ENCODE assay signal across 1 cellular context in genomic region chr9:136697146-136697820, GRCh38.
TF ChIP-seq lines count a peak whose summit lies in the region.

No MANE protein-coding gene starts in this region.

TF ChIP-seq in HepG2, 621 proteins besides CTCF, POLR2A, EP300 and RAD21 (continued from another document):
- TF ChIP-seq PRDM4 (CRISPR knock-in tag; IDR thresholded peaks at IDR 0.05; ENCODE audit: borderline replicate concordance) (no peak), HNRNPK (IDR thresholded peaks at IDR 0.05; ENCODE audit: low read depth, low read length, poor library complexity, severe bottlenecking) (peak; percentile 21), SMAD1 (CRISPR knock-in tag; IDR thresholded peaks at IDR 0.05; ENCODE audit: borderline replicate concordance, low read depth) (no peak), LBX2 (CRISPR knock-in tag; IDR thresholded peaks at IDR 0.05; ENCODE audit: borderline replicate concordance) (no peak), ZNF616 (CRISPR knock-in tag; IDR thresholded peaks at IDR 0.05; ENCODE audit: low read depth) (no peak), ZNF547 (CRISPR knock-in tag; IDR thresholded peaks at IDR 0.05) (no peak), TCF7 (IDR thresholded peaks at IDR 0.05; ENCODE audit: low read depth) (no peak), ZNF607 (CRISPR knock-in tag; IDR thresholded peaks at IDR 0.05; ENCODE audit: borderline replicate concordance) (0 out of 2 replicates have a peak, but pooled peaks have one; percentile 10), ZNF138 (CRISPR knock-in tag; IDR thresholded peaks at IDR 0.05; ENCODE audit: low read depth) (no peak), CAMTA2 (CRISPR knock-in tag; IDR thresholded peaks at IDR 0.05; ENCODE audit: borderline replicate concordance) (no peak), EZH2 (conservative IDR thresholded peaks at IDR 0.05; ENCODE audit: low read depth, low read length) (no peak), TOE1 (CRISPR knock-in tag; IDR thresholded peaks at IDR 0.05) (no peak), HNRNPLL (IDR thresholded peaks at IDR 0.05; ENCODE audit: low read depth, low read length, poor library complexity, severe bottlenecking) (peak; percentile 49), KDM4B (CRISPR knock-in tag; IDR thresholded peaks at IDR 0.05) (no peak), TSC22D2 (CRISPR knock-in tag; IDR thresholded peaks at IDR 0.05; ENCODE audit: borderline replicate concordance) (no peak), BHLHE40 (IDR thresholded peaks at IDR 0.05; ENCODE audit: low read length) (peak; percentile 75), AKNA (CRISPR knock-in tag; IDR thresholded peaks at IDR 0.05; ENCODE audit: borderline replicate concordance) (no peak), TEAD2 (CRISPR knock-in tag; IDR thresholded peaks at IDR 0.05) (no peak), ZNF382 (CRISPR knock-in tag; IDR thresholded peaks at IDR 0.05; ENCODE audit: borderline replicate concordance) (no peak), JARID2 (CRISPR knock-in tag; IDR thresholded peaks at IDR 0.05; ENCODE audit: insufficient replicate concordance) (no peak), ZNF615 (CRISPR knock-in tag; IDR thresholded peaks at IDR 0.05; ENCODE audit: borderline replicate concordance) (no peak), KAT2B (IDR thresholded peaks at IDR 0.05; ENCODE audit: borderline replicate concordance, low read depth, low read length) (no peak), RAD51 (IDR thresholded peaks at IDR 0.05; ENCODE audit: borderline replicate concordance) (no peak), SMYD3 (CRISPR knock-in tag; IDR thresholded peaks at IDR 0.05) (no peak), ZNF737 (CRISPR knock-in tag; IDR thresholded peaks at IDR 0.05; ENCODE audit: borderline replicate concordance) (no peak)
- TF ChIP-seq, protein P1, sequence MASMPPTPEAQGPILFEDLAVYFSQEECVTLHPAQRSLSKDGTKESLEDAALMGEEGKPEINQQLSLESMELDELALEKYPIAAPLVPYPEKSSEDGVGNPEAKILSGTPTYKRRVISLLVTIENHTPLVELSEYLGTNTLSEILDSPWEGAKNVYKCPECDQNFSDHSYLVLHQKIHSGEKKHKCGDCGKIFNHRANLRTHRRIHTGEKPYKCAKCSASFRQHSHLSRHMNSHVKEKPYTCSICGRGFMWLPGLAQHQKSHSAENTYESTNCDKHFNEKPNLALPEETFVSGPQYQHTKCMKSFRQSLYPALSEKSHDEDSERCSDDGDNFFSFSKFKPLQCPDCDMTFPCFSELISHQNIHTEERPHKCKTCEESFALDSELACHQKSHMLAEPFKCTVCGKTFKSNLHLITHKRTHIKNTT (CRISPR knock-in tag; IDR thresholded peaks at IDR 0.05): no peak
TF ChIP-seq in HepG2: peak in this region for 136.
